Comparison of ENCODE assay signal across 1 cellular context in the genomic region with DNA sequence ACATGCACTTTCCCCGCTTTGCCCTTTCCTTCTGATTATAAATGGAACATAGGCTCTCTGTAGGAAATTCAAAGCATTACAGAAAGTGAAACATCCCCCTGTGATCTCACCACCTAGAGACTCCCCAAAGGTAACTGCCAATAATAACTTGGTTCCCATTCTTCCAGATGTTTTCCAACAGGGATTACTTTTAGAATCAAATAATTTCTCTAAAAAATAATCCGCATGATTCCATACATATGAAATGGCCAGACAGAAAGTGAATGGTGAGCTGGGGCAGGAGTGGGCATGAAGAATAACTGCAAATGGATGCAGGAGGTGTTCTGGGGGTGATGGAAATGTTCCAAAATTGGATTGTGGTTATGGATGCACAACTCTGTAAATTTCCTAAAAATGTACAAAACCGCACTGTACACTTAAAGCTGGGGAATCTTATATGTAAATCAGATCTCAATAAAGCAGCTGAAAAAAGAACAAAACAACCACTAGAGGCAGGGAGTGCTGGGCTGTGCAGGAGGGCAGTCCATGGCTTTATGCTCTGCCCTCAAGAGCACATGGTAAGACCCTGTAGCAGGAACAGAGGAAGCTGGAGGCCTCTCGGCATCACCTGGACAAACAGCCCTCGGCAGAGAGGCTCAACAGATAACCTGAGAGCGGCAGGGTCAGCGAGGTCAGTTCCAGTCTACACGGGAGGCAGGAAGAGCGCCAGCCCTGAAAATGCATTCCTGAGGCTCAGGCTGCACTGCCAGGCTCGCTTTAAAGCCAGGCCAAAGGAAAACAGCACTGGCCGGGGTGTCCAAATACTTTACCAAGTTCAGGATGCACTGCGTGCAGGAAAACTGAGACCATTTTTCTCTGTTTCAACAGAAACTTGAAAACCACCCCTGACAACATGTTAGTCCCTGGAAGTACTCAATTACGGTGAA.
TF ChIP-seq lines count a peak whose summit lies in the region.

No MANE protein-coding gene starts in this region.

TF ChIP-seq in HepG2, 621 proteins besides CTCF, POLR2A, EP300 and RAD21 (continued from another document and continues in another):
- TF ChIP-seq, protein P1, sequence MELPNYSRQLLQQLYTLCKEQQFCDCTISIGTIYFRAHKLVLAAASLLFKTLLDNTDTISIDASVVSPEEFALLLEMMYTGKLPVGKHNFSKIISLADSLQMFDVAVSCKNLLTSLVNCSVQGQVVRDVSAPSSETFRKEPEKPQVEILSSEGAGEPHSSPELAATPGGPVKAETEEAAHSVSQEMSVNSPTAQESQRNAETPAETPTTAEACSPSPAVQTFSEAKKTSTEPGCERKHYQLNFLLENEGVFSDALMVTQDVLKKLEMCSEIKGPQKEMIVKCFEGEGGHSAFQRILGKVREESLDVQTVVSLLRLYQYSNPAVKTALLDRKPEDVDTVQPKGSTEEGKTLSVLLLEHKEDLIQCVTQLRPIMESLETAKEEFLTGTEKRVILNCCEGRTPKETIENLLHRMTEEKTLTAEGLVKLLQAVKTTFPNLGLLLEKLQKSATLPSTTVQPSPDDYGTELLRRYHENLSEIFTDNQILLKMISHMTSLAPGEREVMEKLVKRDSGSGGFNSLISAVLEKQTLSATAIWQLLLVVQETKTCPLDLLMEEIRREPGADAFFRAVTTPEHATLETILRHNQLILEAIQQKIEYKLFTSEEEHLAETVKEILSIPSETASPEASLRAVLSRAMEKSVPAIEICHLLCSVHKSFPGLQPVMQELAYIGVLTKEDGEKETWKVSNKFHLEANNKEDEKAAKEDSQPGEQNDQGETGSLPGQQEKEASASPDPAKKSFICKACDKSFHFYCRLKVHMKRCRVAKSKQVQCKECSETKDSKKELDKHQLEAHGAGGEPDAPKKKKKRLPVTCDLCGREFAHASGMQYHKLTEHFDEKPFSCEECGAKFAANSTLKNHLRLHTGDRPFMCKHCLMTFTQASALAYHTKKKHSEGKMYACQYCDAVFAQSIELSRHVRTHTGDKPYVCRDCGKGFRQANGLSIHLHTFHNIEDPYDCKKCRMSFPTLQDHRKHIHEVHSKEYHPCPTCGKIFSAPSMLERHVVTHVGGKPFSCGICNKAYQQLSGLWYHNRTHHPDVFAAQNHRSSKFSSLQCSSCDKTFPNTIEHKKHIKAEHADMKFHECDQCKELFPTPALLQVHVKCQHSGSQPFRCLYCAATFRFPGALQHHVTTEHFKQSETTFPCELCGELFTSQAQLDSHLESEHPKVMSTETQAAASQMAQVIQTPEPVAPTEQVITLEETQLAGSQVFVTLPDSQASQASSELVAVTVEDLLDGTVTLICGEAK (IDR thresholded peaks at IDR 0.05), result no peak
- TF ChIP-seq, protein P1 (CRISPR knock-in tag; IDR thresholded peaks at IDR 0.05), result peak; percentile 72
- TF ChIP-seq ZNF772 (CRISPR knock-in tag; IDR thresholded peaks at IDR 0.05) (peak; percentile 60; the same call in 1 of the 2 replicates), MED8 (CRISPR knock-in tag; IDR thresholded peaks at IDR 0.05; ENCODE audit: insufficient replicate concordance) (no peak), ZNF83 (CRISPR knock-in tag; IDR thresholded peaks at IDR 0.05; ENCODE audit: borderline replicate concordance) (no peak), ZNF180 (CRISPR knock-in tag; IDR thresholded peaks at IDR 0.05; ENCODE audit: borderline replicate concordance, low read depth) (no peak), ZNF619 (CRISPR knock-in tag; IDR thresholded peaks at IDR 0.05) (no peak), ZNF557 (CRISPR knock-in tag; IDR thresholded peaks at IDR 0.05) (peak; percentile 85; the same call in 1 of the 2 replicates), ZNF124 (CRISPR knock-in tag; IDR thresholded peaks at IDR 0.05) (peak; percentile 83; the same call in 1 of the 2 replicates), BRCA1 (CRISPR knock-in tag; IDR thresholded peaks at IDR 0.05) (no peak), DMAP1 (CRISPR knock-in tag; IDR thresholded peaks at IDR 0.05) (peak; percentile 86), SATB2 (CRISPR knock-in tag; IDR thresholded peaks at IDR 0.05) (no peak), ZBTB7A (CRISPR knock-in tag; IDR thresholded peaks at IDR 0.05) (0 out of 2 replicates have a peak, but pooled peaks have one; percentile 40), RFX5 (IDR thresholded peaks at IDR 0.05; ENCODE audit: low read depth, low read length) (no peak), SP140L (CRISPR knock-in tag; IDR thresholded peaks at IDR 0.05; ENCODE audit: borderline replicate concordance) (0 out of 2 replicates have a peak, but pooled peaks have one; percentile 68), ZNF296 (CRISPR knock-in tag; conservative IDR thresholded peaks at IDR 0.05) (no peak), SOX6 (IDR thresholded peaks at IDR 0.05) (no peak), SOX6 (CRISPR knock-in tag; IDR thresholded peaks at IDR 0.05) (peak; percentile 86), ZNF883 (CRISPR knock-in tag; IDR thresholded peaks at IDR 0.05; ENCODE audit: not compliant biosample characterization) (no peak), NCOR1 (IDR thresholded peaks at IDR 0.05; ENCODE audit: borderline replicate concordance, low read length) (peak; percentile 50; the same call in 1 of the 2 replicates), HOXA5 (CRISPR knock-in tag; IDR thresholded peaks at IDR 0.05) (peak; percentile 32; the same call in 1 of the 2 replicates), GLI4 (CRISPR knock-in tag; IDR thresholded peaks at IDR 0.05; ENCODE audit: borderline replicate concordance) (no peak), ZNF782 (CRISPR knock-in tag; IDR thresholded peaks at IDR 0.05; ENCODE audit: borderline replicate concordance) (no peak; the same call in 1 of the 2 replicates), SOX13 (IDR thresholded peaks at IDR 0.05) (0 out of 2 replicates have a peak, but pooled peaks have one; percentile 47), SOX13 (CRISPR knock-in tag; conservative IDR thresholded peaks at IDR 0.05 in 1 of 2, IDR thresholded peaks at IDR 0.05 in 1 of 2) (peak in 1 of 2 experiments; percentile 88; a peak in 2 of 4 replicates), SAP130 (CRISPR knock-in tag; IDR thresholded peaks at IDR 0.05; ENCODE audit: low read depth) (peak; percentile 95), NR3C1 (CRISPR knock-in tag; IDR thresholded peaks at IDR 0.05) (no peak), NFKB2 (CRISPR knock-in tag; IDR thresholded peaks at IDR 0.05; ENCODE audit: borderline replicate concordance) (peak; percentile 74; the same call in 1 of the 2 replicates), ZNF460 (CRISPR knock-in tag; IDR thresholded peaks at IDR 0.05; ENCODE audit: borderline replicate concordance) (no peak; the same call in 1 of the 2 replicates), KLF6 (CRISPR knock-in tag; IDR thresholded peaks at IDR 0.05) (no peak)
- TF ChIP-seq, protein P2, sequence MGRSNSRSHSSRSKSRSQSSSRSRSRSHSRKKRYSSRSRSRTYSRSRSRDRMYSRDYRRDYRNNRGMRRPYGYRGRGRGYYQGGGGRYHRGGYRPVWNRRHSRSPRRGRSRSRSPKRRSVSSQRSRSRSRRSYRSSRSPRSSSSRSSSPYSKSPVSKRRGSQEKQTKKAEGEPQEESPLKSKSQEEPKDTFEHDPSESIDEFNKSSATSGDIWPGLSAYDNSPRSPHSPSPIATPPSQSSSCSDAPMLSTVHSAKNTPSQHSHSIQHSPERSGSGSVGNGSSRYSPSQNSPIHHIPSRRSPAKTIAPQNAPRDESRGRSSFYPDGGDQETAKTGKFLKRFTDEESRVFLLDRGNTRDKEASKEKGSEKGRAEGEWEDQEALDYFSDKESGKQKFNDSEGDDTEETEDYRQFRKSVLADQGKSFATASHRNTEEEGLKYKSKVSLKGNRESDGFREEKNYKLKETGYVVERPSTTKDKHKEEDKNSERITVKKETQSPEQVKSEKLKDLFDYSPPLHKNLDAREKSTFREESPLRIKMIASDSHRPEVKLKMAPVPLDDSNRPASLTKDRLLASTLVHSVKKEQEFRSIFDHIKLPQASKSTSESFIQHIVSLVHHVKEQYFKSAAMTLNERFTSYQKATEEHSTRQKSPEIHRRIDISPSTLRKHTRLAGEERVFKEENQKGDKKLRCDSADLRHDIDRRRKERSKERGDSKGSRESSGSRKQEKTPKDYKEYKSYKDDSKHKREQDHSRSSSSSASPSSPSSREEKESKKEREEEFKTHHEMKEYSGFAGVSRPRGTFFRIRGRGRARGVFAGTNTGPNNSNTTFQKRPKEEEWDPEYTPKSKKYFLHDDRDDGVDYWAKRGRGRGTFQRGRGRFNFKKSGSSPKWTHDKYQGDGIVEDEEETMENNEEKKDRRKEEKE (IDR thresholded peaks at IDR 0.05), result no peak
- TF ChIP-seq, protein P3, sequence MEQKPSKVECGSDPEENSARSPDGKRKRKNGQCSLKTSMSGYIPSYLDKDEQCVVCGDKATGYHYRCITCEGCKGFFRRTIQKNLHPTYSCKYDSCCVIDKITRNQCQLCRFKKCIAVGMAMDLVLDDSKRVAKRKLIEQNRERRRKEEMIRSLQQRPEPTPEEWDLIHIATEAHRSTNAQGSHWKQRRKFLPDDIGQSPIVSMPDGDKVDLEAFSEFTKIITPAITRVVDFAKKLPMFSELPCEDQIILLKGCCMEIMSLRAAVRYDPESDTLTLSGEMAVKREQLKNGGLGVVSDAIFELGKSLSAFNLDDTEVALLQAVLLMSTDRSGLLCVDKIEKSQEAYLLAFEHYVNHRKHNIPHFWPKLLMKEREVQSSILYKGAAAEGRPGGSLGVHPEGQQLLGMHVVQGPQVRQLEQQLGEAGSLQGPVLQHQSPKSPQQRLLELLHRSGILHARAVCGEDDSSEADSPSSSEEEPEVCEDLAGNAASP (CRISPR knock-in tag; IDR thresholded peaks at IDR 0.05; ENCODE audit: borderline replicate concordance), result peak; percentile 95
- TF ChIP-seq, protein P4, sequence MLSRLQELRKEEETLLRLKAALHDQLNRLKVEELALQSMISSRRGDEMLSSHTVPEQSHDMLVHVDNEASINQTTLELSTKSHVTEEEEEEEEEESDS (CRISPR knock-in tag; IDR thresholded peaks at IDR 0.05; ENCODE audit: borderline replicate concordance), result no peak
- TF ChIP-seq, protein P5, sequence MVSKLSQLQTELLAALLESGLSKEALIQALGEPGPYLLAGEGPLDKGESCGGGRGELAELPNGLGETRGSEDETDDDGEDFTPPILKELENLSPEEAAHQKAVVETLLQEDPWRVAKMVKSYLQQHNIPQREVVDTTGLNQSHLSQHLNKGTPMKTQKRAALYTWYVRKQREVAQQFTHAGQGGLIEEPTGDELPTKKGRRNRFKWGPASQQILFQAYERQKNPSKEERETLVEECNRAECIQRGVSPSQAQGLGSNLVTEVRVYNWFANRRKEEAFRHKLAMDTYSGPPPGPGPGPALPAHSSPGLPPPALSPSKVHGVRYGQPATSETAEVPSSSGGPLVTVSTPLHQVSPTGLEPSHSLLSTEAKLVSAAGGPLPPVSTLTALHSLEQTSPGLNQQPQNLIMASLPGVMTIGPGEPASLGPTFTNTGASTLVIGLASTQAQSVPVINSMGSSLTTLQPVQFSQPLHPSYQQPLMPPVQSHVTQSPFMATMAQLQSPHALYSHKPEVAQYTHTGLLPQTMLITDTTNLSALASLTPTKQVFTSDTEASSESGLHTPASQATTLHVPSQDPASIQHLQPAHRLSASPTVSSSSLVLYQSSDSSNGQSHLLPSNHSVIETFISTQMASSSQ (IDR thresholded peaks at IDR 0.05; ENCODE audit: low read depth), result no peak
- TF ChIP-seq, protein P5 (CRISPR knock-in tag; IDR thresholded peaks at IDR 0.05; ENCODE audit: borderline replicate concordance), result peak; percentile 63; the same call in 1 of the 2 replicates
- TF ChIP-seq, protein P6, sequence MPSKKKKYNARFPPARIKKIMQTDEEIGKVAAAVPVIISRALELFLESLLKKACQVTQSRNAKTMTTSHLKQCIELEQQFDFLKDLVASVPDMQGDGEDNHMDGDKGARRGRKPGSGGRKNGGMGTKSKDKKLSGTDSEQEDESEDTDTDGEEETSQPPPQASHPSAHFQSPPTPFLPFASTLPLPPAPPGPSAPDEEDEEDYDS (CRISPR knock-in tag; IDR thresholded peaks at IDR 0.05), result peak; percentile 47; the same call in 1 of the 2 replicates
- TF ChIP-seq, protein P7, sequence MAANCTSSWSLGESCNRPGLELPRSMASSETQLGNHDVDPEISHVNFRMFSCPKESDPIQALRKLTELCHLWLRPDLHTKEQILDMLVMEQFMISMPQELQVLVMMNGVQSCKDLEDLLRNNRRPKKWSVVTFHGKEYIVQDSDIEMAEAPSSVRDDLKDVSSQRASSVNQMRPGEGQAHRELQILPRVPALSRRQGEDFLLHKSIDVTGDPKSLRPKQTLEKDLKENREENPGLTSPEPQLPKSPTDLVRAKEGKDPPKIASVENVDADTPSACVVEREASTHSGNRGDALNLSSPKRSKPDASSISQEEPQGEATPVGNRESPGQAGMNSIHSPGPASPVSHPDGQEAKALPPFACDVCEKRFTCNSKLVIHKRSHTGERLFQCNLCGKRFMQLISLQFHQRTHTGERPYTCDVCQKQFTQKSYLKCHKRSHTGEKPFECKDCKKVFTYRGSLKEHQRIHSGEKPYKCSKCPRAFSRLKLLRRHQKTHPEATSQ (CRISPR knock-in tag; IDR thresholded peaks at IDR 0.05; ENCODE audit: borderline replicate concordance), result peak; percentile 15; the same call in 1 of the 2 replicates
